Comparison of ENCODE assay signal across 1 cellular context in the genomic region with DNA sequence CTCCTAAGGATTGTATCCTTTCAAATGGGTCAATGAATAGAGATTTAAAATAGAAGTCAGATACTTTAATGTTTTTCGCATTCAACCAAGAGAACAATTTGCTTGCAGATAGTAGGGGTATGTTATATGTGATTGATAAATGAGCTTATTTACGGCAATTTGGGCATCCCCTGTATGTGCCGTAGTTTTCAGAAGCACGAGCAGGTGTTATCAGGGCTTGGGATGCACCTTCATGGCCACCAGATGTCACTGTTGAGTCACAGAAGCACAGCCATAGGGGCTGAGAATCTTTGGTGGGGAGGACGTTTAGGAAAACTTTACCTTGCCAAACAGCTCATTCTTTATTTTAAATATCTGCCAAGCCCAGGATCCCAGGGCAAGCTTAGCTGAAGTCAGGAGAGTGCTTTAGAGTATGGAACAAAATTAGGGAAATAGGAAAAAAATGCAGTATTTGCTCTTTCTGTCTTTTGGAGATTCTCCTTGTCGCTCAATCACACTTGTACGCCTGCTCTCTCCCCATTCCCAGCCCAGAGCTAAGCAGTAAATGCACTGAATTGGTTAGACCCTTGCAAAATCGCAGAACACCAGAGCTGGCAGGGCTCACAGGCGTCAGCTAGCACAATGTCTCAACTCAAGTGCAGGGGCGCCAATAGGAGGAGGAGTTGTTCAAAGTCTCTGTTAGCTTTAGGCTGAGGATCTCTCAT.
TF ChIP-seq lines count a peak whose summit lies in the region.

No MANE protein-coding gene starts in this region.

TF ChIP-seq in GM12878, 131 proteins besides CTCF, POLR2A, EP300 and RAD21 (continued from another document):
- TF ChIP-seq BCL11A (IDR thresholded peaks at IDR 0.05; ENCODE audit: low read depth, low read length) (no peak), KDM1A (IDR thresholded peaks at IDR 0.05; ENCODE audit: borderline replicate concordance) (no peak), MYB (IDR thresholded peaks at IDR 0.05; ENCODE audit: borderline replicate concordance, low read depth, low read length) (no peak), BRCA1 (IDR thresholded peaks at IDR 0.05; ENCODE audit: low read depth, low read length) (no peak), SREBF1 (IDR thresholded peaks at IDR 0.05; ENCODE audit: low read length) (no peak), CREB1 (IDR thresholded peaks at IDR 0.05; ENCODE audit: low read depth) (no peak), ZBTB4 (CRISPR knock-in tag; IDR thresholded peaks at IDR 0.05) (no peak), SUPT20H (IDR thresholded peaks at IDR 0.05; ENCODE audit: borderline replicate concordance, control insufficient read depth, low read depth, low read length) (no peak), SIN3A (IDR thresholded peaks at IDR 0.05; ENCODE audit: low read depth, low read length) (no peak), TCF12 (IDR thresholded peaks at IDR 0.05; ENCODE audit: low read depth, low read length) (peak; percentile 51; the same call in 1 of the 2 replicates), ELK1 (IDR thresholded peaks at IDR 0.05; ENCODE audit: low read depth, low read length) (no peak), MLLT1 (IDR thresholded peaks at IDR 0.05) (no peak)
- TF ChIP-seq, protein P1, sequence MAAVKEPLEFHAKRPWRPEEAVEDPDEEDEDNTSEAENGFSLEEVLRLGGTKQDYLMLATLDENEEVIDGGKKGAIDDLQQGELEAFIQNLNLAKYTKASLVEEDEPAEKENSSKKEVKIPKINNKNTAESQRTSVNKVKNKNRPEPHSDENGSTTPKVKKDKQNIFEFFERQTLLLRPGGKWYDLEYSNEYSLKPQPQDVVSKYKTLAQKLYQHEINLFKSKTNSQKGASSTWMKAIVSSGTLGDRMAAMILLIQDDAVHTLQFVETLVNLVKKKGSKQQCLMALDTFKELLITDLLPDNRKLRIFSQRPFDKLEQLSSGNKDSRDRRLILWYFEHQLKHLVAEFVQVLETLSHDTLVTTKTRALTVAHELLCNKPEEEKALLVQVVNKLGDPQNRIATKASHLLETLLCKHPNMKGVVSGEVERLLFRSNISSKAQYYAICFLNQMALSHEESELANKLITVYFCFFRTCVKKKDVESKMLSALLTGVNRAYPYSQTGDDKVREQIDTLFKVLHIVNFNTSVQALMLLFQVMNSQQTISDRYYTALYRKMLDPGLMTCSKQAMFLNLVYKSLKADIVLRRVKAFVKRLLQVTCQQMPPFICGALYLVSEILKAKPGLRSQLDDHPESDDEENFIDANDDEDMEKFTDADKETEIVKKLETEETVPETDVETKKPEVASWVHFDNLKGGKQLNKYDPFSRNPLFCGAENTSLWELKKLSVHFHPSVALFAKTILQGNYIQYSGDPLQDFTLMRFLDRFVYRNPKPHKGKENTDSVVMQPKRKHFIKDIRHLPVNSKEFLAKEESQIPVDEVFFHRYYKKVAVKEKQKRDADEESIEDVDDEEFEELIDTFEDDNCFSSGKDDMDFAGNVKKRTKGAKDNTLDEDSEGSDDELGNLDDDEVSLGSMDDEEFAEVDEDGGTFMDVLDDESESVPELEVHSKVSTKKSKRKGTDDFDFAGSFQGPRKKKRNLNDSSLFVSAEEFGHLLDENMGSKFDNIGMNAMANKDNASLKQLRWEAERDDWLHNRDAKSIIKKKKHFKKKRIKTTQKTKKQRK (IDR thresholded peaks at IDR 0.05; ENCODE audit: low read depth, low read length) = no peak
TF ChIP-seq in GM12878: peak in this region for 3.
